ENCODE assay signal across 11 cellular contexts in genomic region chrX:79138658-79139241, GRCh38. TPM values are rescaled to one million over a fixed set of nuclear protein-coding genes. Genes with fewer than 3 reads are reported as not detected.
DNase-seq lines count a peak whose midpoint lies in the region; ATAC-seq, FAIRE-seq and TF ChIP-seq lines count a peak whose summit lies in the region.
"Had no signal": no experiment of that assay in that cellular context is flagged by ENCODE, and none has a peak within 500 bp of the region (broad histone marks: within the 10 kb centered on the region; RNA-seq: fewer than 3 reads in every experiment).

No MANE protein-coding gene starts in this region.

- no peaks in the 10 kb centered on the region for H3K27me3 Mint-ChIP-seq in CD8-positive, alpha-beta T cell (ENCODE audit: low read depth)

- H3K4me1 Mint-ChIP-seq in CD8-positive, alpha-beta T cell (ENCODE audit: low read depth) = peaks cover 53% of the 10 kb centered on the region

- no peak overlapping the region for H3K27ac ChIP-seq in CD8-positive, alpha-beta T cell (ENCODE audit: low read depth, low read length)
- H3K27ac ChIP-seq: parathyroid adenoma had no signal

- no peak for DNase-seq in CD8-positive, alpha-beta T cell
- peak; percentile 40 for DNase-seq in UCSD-AML1 (lab: John Stamatoyannopoulos, UW; ENCODE audit: unreplicated experiment)
- DNase-seq in NCI-H748 (lab: John Stamatoyannopoulos, UW; ENCODE audit: unreplicated experiment) = no peak
- no peak for DNase-seq in urothelium cell line (ENCODE audit: low spot score)
- DNase-seq in NCI-H510A treated with DMSO at 0.1 percent for 48 hours (lab: John Stamatoyannopoulos, UW) = no peak
- DNase-seq in NCI-H2171 (lab: John Stamatoyannopoulos, UW) = no peak
- DNase-seq: SW 1271 had no signal

- no peak overlapping the region for H3K4me3 ChIP-seq in CD8-positive, alpha-beta T cell (ENCODE audit: low read depth, low read length)

- H3K36me3 Mint-ChIP-seq in CD8-positive, alpha-beta T cell = no peaks in the 10 kb centered on the region

- H3K9me3 ChIP-seq in CD8-positive, alpha-beta T cell (ENCODE audit: low read length) = no peaks in the 10 kb centered on the region

- peak overlapping the region; percentile 32 for H3K4me3 Mint-ChIP-seq in CD8-positive, alpha-beta T cell

- CTCF ChIA-PET in CD8-positive, alpha-beta T cell (lab: Charles Lee) = no interaction called here

- H3K27ac Mint-ChIP-seq in CD8-positive, alpha-beta T cell = peak overlapping the region; percentile 77

- POLR2A ChIA-PET in CD8-positive, alpha-beta T cell (lab: Charles Lee) = interaction anchor here (1.3 kb wide), 1 partner anchor 26 kb away, joined by 3 read pairs; no protein-coding TSS in a partner anchor

- no peaks in the 10 kb centered on the region for H3K27me3 ChIP-seq in CD8-positive, alpha-beta T cell (ENCODE audit: insufficient read depth, low read length)

- no peaks in the 10 kb centered on the region for H3K9me3 Mint-ChIP-seq in CD8-positive, alpha-beta T cell

- peaks cover 27% of the 10 kb centered on the region for H3K4me1 ChIP-seq in CD8-positive, alpha-beta T cell (ENCODE audit: insufficient read depth, low read length)
- H3K4me1 ChIP-seq: parathyroid adenoma had no signal

- no peak for ATAC-seq in CD8-positive, alpha-beta T cell
- peak; percentile 98 for ATAC-seq in GM19395 (IDR thresholded peaks at IDR 0.05; ENCODE audit: unreplicated experiment)
- peak; percentile 95 for ATAC-seq in HG03175 (IDR thresholded peaks at IDR 0.05; ENCODE audit: unreplicated experiment)

- H3K36me3 ChIP-seq in CD8-positive, alpha-beta T cell (ENCODE audit: insufficient read depth, low read length) = no peaks in the 10 kb centered on the region

- TF ChIP-seq CTCF in CD8-positive, alpha-beta T cell (IDR thresholded peaks at IDR 0.05) = no peak

- intact Hi-C loops in CD8-positive, alpha-beta T cell (cut with DNase I, micrococcal nuclease) = loop anchor here in 1 of 2 experiments (2.0 kb wide), 1 partner anchor 20 kb away; no protein-coding TSS in a partner anchor

- FAIRE-seq in urothelium cell line (lab: Jason Lieb, UNC) = no peak
- FAIRE-seq: endometrium had no signal

RNA-seq across cellular contexts. Expression of gene GPR174, which starts 5.7 kb away (rescaled TPM):
- 10 to 100 TPM; 34.9 to 36.5 TPM for total RNA-seq in CD8-positive, alpha-beta T cell
